In the genomic region with DNA sequence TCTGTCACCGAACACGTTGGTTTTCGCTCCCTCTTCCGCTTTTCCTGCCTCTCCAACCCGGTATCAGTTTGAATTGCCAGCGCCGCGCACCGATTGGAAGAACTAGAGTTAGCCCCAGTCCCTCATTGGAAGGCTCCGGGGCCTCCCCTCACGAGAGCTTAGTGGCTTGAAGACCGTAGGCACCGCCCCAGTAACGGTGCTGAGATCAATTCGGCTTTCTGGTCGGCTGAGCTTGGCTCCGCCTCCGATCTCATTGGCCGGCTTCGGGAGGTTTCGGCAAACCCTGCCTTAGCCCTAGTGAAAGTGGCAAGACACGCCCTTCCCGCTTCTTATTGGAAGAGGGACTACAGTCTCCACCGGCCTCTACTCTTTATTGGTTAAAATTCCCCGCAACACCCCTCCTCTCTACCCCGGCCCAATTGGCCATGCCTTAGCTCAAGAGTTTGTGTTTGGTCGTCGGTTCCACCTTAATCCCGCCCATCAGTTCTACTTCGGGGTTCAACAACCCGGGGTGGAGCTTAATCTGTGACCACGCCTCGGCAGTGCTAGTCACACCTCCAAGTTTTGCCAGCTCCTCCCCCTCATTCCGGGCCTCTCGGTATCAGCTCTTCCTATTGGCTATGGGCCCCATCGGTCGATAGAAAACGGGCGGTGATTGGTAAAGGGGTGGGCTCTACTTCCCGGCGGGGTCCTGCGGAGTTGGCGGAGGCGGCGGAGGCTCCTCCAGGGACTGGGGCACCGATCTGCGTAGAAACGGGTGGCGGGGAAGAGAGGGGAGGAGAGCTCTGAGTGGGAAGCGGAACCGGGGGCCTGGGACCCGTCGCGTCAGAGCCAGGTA, we compare ENCODE assay signal across 8 cellular contexts. TPM values are rescaled to one million over a fixed set of nuclear protein-coding genes. Genes with fewer than 3 reads are reported as not detected.
A peak's percentile ranks its signal among the peaks of the same experiment; 100 is the strongest.
DNase-seq lines count a peak whose midpoint lies in the region; ATAC-seq and TF ChIP-seq lines count a peak whose summit lies in the region.
"Not testable (repeated sequence)": the region's sequence is repeated elsewhere in the genome, so short reads cannot be mapped to it uniquely, and the experiment has no call there.

TSS of gene FAM72B (minus strand) at position 51 of the 838 bp plus-strand sequence. CDS start 851 bp downstream, outside the sequence.
TSS of gene SRGAP2C (plus strand) at position 686 of the 838 bp plus-strand sequence. CDS start 2,472 bp downstream, outside the sequence.

- H3K4me1 ChIP-seq in testis, result not testable (repeated sequence)

- H3K27ac Mint-ChIP-seq in activated naive CD4-positive, alpha-beta T cell treated with anti-CD3 and anti-CD28 coated beads for 36 hours, result peak within 1 kb of the TSS; percentile 86

- not testable (repeated sequence) for H3K36me3 ChIP-seq in testis (ENCODE audit: low read depth, missing control alignments)

- WGBS in testis, 2 donors, result 1% methylated on average over 18 to 38 of the region's 54 CpGs

- not testable (repeated sequence) for H3K36me3 Mint-ChIP-seq in activated naive CD4-positive, alpha-beta T cell treated with anti-CD3 and anti-CD28 coated beads for 36 hours (ENCODE audit: low read depth)

- TF ChIP-seq POLR2A in testis (IDR thresholded peaks at IDR 0.05), result not testable (repeated sequence)

- H3K9me3 Mint-ChIP-seq in activated naive CD4-positive, alpha-beta T cell treated with anti-CD3 and anti-CD28 coated beads for 36 hours, result not testable (repeated sequence)

- peak within 1 kb of the TSS; percentile 45 to 72 for H3K27ac ChIP-seq in testis

- not testable (repeated sequence) for H3K4me1 Mint-ChIP-seq in activated naive CD4-positive, alpha-beta T cell treated with anti-CD3 and anti-CD28 coated beads for 36 hours (ENCODE audit: low read depth)

- peak within 1 kb of the TSS; percentile 41 to 65 for H3K4me3 ChIP-seq in testis

- intact Hi-C loops in activated naive CD4-positive, alpha-beta T cell treated with anti-CD3 and anti-CD28 coated beads for 36 hours (cut with micrococcal nuclease); testis (cut with DNase I; ENCODE audit: low total_unique reads): not testable (repeated sequence)

- TF ChIP-seq CTCF in omental fat pad (IDR thresholded peaks at IDR 0.05); testis (IDR thresholded peaks at IDR 0.05): not testable (repeated sequence)

- DNase-seq in GM04503 (ENCODE audit: low read depth) (peak; percentile 99), NCI-H1105 (lab: John Stamatoyannopoulos, UW) (peak; percentile 98), glomerular endothelial cell (ENCODE audit: extremely low read depth, low read depth, low spot score) (peak; percentile 91), omental fat pad (ENCODE audit: low spot score) (peak; percentile 70), testis (peak; percentile 98)
- peak; percentile 95 for DNase-seq in activated naive CD4-positive, alpha-beta T cell treated with anti-CD3 and anti-CD28 coated beads for 36 hours

- peak; percentile 88 for ATAC-seq in HG02623 (IDR thresholded peaks at IDR 0.05; ENCODE audit: unreplicated experiment)
- ATAC-seq in SK-N-SH treated with all-trans-retinoic acid at 6 μM for 48 hours, result peak; percentile 88
- peak; percentile 94 for ATAC-seq in omental fat pad (ENCODE audit: low FRiP score)

- not testable (repeated sequence) for H3K27me3 ChIP-seq in testis

- not testable (repeated sequence) for H3K27me3 Mint-ChIP-seq in activated naive CD4-positive, alpha-beta T cell treated with anti-CD3 and anti-CD28 coated beads for 36 hours (ENCODE audit: low read depth)

- CTCF ChIA-PET in activated naive CD4-positive, alpha-beta T cell treated with anti-CD3 and anti-CD28 coated beads for 36 hours (lab: Charles Lee), result not testable (repeated sequence)

- peak within 1 kb of the TSS; percentile 88 for H3K4me3 Mint-ChIP-seq in activated naive CD4-positive, alpha-beta T cell treated with anti-CD3 and anti-CD28 coated beads for 36 hours

- H3K9me3 ChIP-seq in testis, result not testable (repeated sequence)

RNA-seq across cellular contexts. Expression of gene FAM72B, which starts in this region (rescaled TPM):
- total RNA-seq in activated naive CD4-positive, alpha-beta T cell treated with anti-CD3 and anti-CD28 coated beads for 36 hours, result 10 to 100 TPM; 52.3 to 54.7 TPM
- total RNA-seq in glomerular endothelial cell (0.29 and 1.2 TPM in 2 replicates), omental fat pad (1 to 10 TPM in 2 of 4 donors, under 1 TPM in 2; 0.65 to 5.6 (median 1.1) TPM), testis (1 to 10 TPM; 1.3 to 4.9 TPM)
- polyA plus RNA-seq in testis (ENCODE audit: insufficient read depth, low read depth, low replicate concordance), result 2.5 TPM

RNA-seq across cellular contexts. Expression of gene SRGAP2C, which starts in this region (rescaled TPM):
- total RNA-seq in activated naive CD4-positive, alpha-beta T cell treated with anti-CD3 and anti-CD28 coated beads for 36 hours, result 10 to 100 TPM; 16.4 to 18.5 TPM
- total RNA-seq in glomerular endothelial cell (20.2 and 22.3 TPM in 2 replicates), omental fat pad (10 to 100 TPM; 19.8 to 41.0 (median 26.5) TPM), testis (10 to 100 TPM in 1 of 2 donors, 1 to 10 TPM in 1; 8.0 to 13.0 TPM)
- 1.5 TPM for polyA plus RNA-seq in testis (ENCODE audit: insufficient read depth, low read depth, low replicate concordance)

Comparison
In these comparisons a context has a peak if more than half of its experiments do, and no peak if none do; other contexts are left out.
1. Peak in every context shown above with its lines: DNase-seq, ATAC-seq, H3K4me3 ChIP-seq and H3K27ac ChIP-seq.
2. RNA of gene FAM72B (total RNA-seq): 52.3 to 54.7 TPM in activated naive CD4-positive, alpha-beta T cell treated with anti-CD3 and anti-CD28 coated beads for 36 hours; 1.3 to 4.9 TPM in testis, 0.65 to 5.6 TPM in omental fat pad and 0.29 to 1.2 TPM in glomerular endothelial cell; every median in the first group is over 4 times any median in the second.